9 cellular contexts compared by ENCODE assay signal in the genomic region with DNA sequence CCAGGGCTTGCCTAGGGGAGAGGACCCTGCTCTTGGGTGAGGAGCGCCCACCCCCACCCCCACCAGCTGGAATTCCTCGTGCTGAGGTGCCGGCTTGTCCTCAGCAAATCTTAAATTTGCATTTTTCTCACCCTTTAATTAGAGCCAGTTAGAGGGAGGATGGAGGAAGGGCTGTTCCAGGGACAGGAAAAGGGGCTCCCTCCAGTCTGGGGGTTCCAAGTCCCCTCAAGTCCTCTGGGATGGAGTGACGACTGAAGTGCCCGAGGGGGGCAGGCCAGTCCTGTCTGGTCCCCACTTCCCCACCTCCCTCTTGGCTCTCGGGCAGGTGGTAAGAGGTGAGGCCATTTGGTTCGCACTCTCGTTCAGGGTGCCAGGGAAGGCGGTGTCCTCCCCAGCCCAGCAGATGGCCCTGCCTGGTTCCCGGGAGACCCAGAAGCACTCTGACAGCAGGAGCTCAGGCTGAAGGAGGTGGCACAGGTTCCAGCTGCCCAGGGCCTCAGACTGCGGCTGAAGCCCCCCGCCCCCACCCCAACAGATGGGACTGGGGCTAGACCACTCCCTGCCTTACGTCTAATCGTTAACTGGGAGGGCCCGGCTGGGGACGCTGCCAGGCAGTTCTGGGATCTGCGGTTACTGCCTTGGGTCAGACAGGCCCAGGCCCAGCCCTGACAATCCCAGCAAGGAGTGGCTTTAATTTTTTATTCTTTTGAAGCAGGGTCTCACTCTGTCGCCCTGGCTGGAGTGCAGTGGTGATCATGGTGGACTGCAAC. TPM values are rescaled to one million over a fixed set of nuclear protein-coding genes. Genes with fewer than 3 reads are reported as not detected.
DNase-seq lines count a peak whose midpoint lies in the region; ATAC-seq and TF ChIP-seq lines count a peak whose summit lies in the region.
"Had no signal": no experiment of that assay in that cellular context is flagged by ENCODE, and none has a peak within 500 bp of the region (broad histone marks: within the 10 kb centered on the region; RNA-seq: fewer than 3 reads in every experiment).

No MANE protein-coding gene starts in this region.

- no peak for TF ChIP-seq RAD21 in IMR-90 (IDR thresholded peaks at IDR 0.05; ENCODE audit: low read length)

- H2BK20ac ChIP-seq in IMR-90 (ENCODE audit: low read depth, low read length): no peak overlapping the region

- H4K91ac ChIP-seq in IMR-90 (ENCODE audit: insufficient read depth, low read depth, low read length): no peak overlapping the region

- H2AFZ ChIP-seq in IMR-90 (replicated peaks; ENCODE audit: low read length, poor library complexity): no peak overlapping the region

- no peaks in the 10 kb centered on the region for H3K27me3 ChIP-seq in IMR-90 (ENCODE audit: control insufficient read depth, insufficient read depth, low read length)

- CTCF ChIA-PET in IMR-90 (lab: Yijun Ruan, JAX): interaction anchor here (0.9 kb wide), 1 partner anchor 10 kb away, joined by 5 read pairs; no protein-coding TSS in a partner anchor

- H3K27me3 Mint-ChIP-seq in T-helper 17 cell: no peaks in the 10 kb centered on the region
- H3K27me3 Mint-ChIP-seq in memory B cell: no peaks in the 10 kb centered on the region

- H3K36me3 Mint-ChIP-seq in T-helper 17 cell (ENCODE audit: low read depth) (no peaks in the 10 kb centered on the region), memory B cell (peaks cover 3% of the 10 kb centered on the region)

- H3K9me3 Mint-ChIP-seq in memory B cell: no peaks in the 10 kb centered on the region

- H2BK5ac ChIP-seq in IMR-90 (ENCODE audit: low read depth, low read length, poor library complexity, severe bottlenecking): no peak overlapping the region

- peaks cover 29% of the 10 kb centered on the region for H3K4me1 Mint-ChIP-seq in T-helper 17 cell
- H3K4me1 Mint-ChIP-seq in memory B cell: peaks cover 28% of the 10 kb centered on the region

- H3K27ac Mint-ChIP-seq in T-helper 17 cell: peak overlapping the region; percentile 54
- H3K27ac Mint-ChIP-seq in memory B cell: no peak overlapping the region

- intact Hi-C loops in IMR-90 (cut with micrococcal nuclease): no loop called here

- H3K23ac ChIP-seq in IMR-90 (ENCODE audit: low read depth, low read length): peak overlapping the region; percentile 73; the same call in 1 of the 2 replicates

- H3K9ac ChIP-seq in IMR-90 (ENCODE audit: low read depth, low read length): peak overlapping the region; percentile 4; the same call in 1 of the 2 replicates

- H3K9me3 ChIP-seq in IMR-90 (ENCODE audit: control insufficient read depth, insufficient read depth, low read length) (no peaks in the 10 kb centered on the region), T-helper 17 cell (ENCODE audit: control insufficient read depth, low read length, poor library complexity, severe bottlenecking) (no peaks in the 10 kb centered on the region)
- H3K9me3 ChIP-seq: left lung had no signal

- no peak overlapping the region for H4K8ac ChIP-seq in IMR-90 (ENCODE audit: low read depth in 2 of 2, low read length in 2 of 2)

- DNase-seq in DMS 273 treated with DMSO at 0.1 percent for 48 hours (lab: John Stamatoyannopoulos, UW) (peak; percentile 98), IMR-90 (peak; percentile 28), T-helper 17 cell (no peak), memory B cell (ENCODE audit: low spot score in 2 of 2) (no peak), medulla oblongata (ENCODE audit: extremely low spot score) (no peak), NCI-H128 (lab: John Stamatoyannopoulos, UW; ENCODE audit: unreplicated experiment) (no peak), germinal center (ENCODE audit: low spot score) (no peak), DMS79 (lab: John Stamatoyannopoulos, UW) (no peak)

- peaks cover 32% of the 10 kb centered on the region for H3K36me3 ChIP-seq in IMR-90 (ENCODE audit: control insufficient read depth, insufficient read depth, low read length)

- no peak overlapping the region for H2BK15ac ChIP-seq in IMR-90 (ENCODE audit: low read depth, low read length)

- H2BK120ac ChIP-seq in IMR-90 (ENCODE audit: low read depth, low read length): no peak overlapping the region

- in situ Hi-C loops in IMR-90 (cut with MboI; ENCODE audit: low sequenced_read_pairs): no loop called here

- no peak for ATAC-seq in IMR-90 (ENCODE audit: low read depth)
- ATAC-seq in T-helper 17 cell: no peak
- no peak for ATAC-seq in memory B cell (ENCODE audit: low read depth)
- ATAC-seq: left lung had no signal

- H3K18ac ChIP-seq in IMR-90 (ENCODE audit: low read depth, low read length): no peak overlapping the region

- POLR2A ChIA-PET in IMR-90 (lab: Charles Lee; ENCODE audit: unreplicated experiment): no interaction called here

- H3K4me3 Mint-ChIP-seq in T-helper 17 cell (peak overlapping the region; percentile 70), memory B cell (peak overlapping the region; percentile 46)

- no peak overlapping the region for H3K14ac ChIP-seq in IMR-90 (replicated peaks; ENCODE audit: low read depth, low read length)

- WGBS in IMR-90 (ENCODE audit: extremely low coverage in 2 of 2, insufficient read length in 1 of 2), 2 experiments: 30% methylated on average over 9 of the region's 18 CpGs; no CpG with 5 or more reads in 1 of the 2 experiments

- TF ChIP-seq POLR2A in IMR-90 (IDR thresholded peaks at IDR 0.05; ENCODE audit: low read depth, low read length): peak; percentile 17

- H3K4me1 ChIP-seq in IMR-90 (ENCODE audit: control insufficient read depth, insufficient read depth, low read length): peaks cover 40% of the 10 kb centered on the region

- H3K4me2 ChIP-seq in IMR-90 (ENCODE audit: low read depth, low read length): no peak overlapping the region; the same call in 1 of the 2 replicates

- BruUV-seq in IMR-90 (replicated peaks; lab: Mats Ljungman, UMichigan): no TSS peak

- H3K4me3 ChIP-seq in IMR-90 (ENCODE audit: insufficient read depth, low read depth, low read length): no peak overlapping the region

- no peak overlapping the region for H2AK5ac ChIP-seq in IMR-90 (ENCODE audit: low read depth, low read length)

- peaks cover 75% of the 10 kb centered on the region for H4K20me1 ChIP-seq in IMR-90 (ENCODE audit: insufficient read depth, low read length)

- no peak overlapping the region for H3K56ac ChIP-seq in IMR-90 (ENCODE audit: extremely low read depth, insufficient read depth, low read length)

- peaks cover 10% of the 10 kb centered on the region for H3K9me1 ChIP-seq in IMR-90 (ENCODE audit: insufficient read depth, low read length)

- no peak overlapping the region for H3K4ac ChIP-seq in IMR-90 (ENCODE audit: low read depth, low read length)

- dilution Hi-C loops in IMR-90 (cut with HindIII; ENCODE audit: low sequenced_read_pairs, unreplicated experiment): no loop called here

- no peak for TF ChIP-seq CTCF in IMR-90 (conservative IDR thresholded peaks at IDR 0.05; ENCODE audit: low read depth, low read length)

- peaks cover 11 to 63% of the 10 kb centered on the region in 2 experiments; a peak in 3 of 4 replicates for H3K79me1 ChIP-seq in IMR-90 (ENCODE audit: low read depth in 1 of 2, low read length in 2 of 2)

- no peak overlapping the region for H3K27ac ChIP-seq in IMR-90 (ENCODE audit: insufficient read depth, low read length)
- H3K27ac ChIP-seq: left lung had no signal

- H4K5ac ChIP-seq in IMR-90 (ENCODE audit: low read depth, low read length): no peak overlapping the region

- H2AK9ac ChIP-seq in IMR-90 (replicated peaks; ENCODE audit: low read depth, low read length, poor library complexity): peak overlapping the region; percentile 66

TF ChIP-seq in IMR-90, 13 proteins besides CTCF, POLR2A, EP300 and RAD21 (continues in another document):
- TF ChIP-seq SMC3 (IDR thresholded peaks at IDR 0.05; ENCODE audit: low read depth, low read length) (no peak), CEBPB (IDR thresholded peaks at IDR 0.05; ENCODE audit: low read depth, low read length) (no peak), USF2 (IDR thresholded peaks at IDR 0.05; ENCODE audit: low read depth, low read length) (no peak), FOS (IDR thresholded peaks at IDR 0.05; ENCODE audit: low read depth, low read length) (no peak), NFE2L2 (IDR thresholded peaks at IDR 0.05; ENCODE audit: low read depth, low read length) (no peak), MXI1 (IDR thresholded peaks at IDR 0.05; ENCODE audit: borderline replicate concordance, low read depth, low read length) (no peak)

RNA-seq across cellular contexts. Expression of gene RAB26, which starts 2.2 kb away (rescaled TPM):
- total RNA-seq in IMR-90 (2012; rRNA removed) (1.1 TPM in 2 replicates), T-helper 17 cell (under 1 TPM; 0.21 to 0.57 TPM)
- polyA plus RNA-seq in IMR-90 (2012; rRNA removed): 4.5 and 4.8 TPM in 2 replicates
- 2.8 and 4.9 TPM in 2 replicates for polyA plus RNA-seq in IMR-90 (2012; cell fraction: cytosol; rRNA removed)
- polyA plus RNA-seq in IMR-90 (2012; cell fraction: nucleus; rRNA removed; ENCODE audit: low replicate concordance): 33.0 and 40.5 TPM in 2 replicates

RNA-seq across cellular contexts. Expression of gene TRAF7, which starts 5.0 kb away (rescaled TPM):
- total RNA-seq in IMR-90 (2012; rRNA removed) (26.4 and 29.6 TPM in 2 replicates), T-helper 17 cell (10 to 100 TPM; 32.4 to 35.0 TPM)
- polyA plus RNA-seq in IMR-90 (2012; rRNA removed): 52.6 and 55.1 TPM in 2 replicates
- 37.0 and 60.8 TPM in 2 replicates for polyA plus RNA-seq in IMR-90 (2012; cell fraction: cytosol; rRNA removed)
- 79.2 and 173 TPM in 2 replicates for polyA plus RNA-seq in IMR-90 (2012; cell fraction: nucleus; rRNA removed; ENCODE audit: low replicate concordance)

RNA-seq across cellular contexts. Expression of gene PKD1, which starts 14.9 kb away (rescaled TPM):
- total RNA-seq in IMR-90 (2012; rRNA removed): 7.9 and 15.6 TPM in 2 replicates
- 97.3 and 118 TPM in 2 replicates for polyA plus RNA-seq in IMR-90 (2012; rRNA removed)
- polyA plus RNA-seq in IMR-90 (2012; cell fraction: cytosol; rRNA removed): 53.6 and 146 TPM in 2 replicates
- 423 and 1,655 TPM in 2 replicates for polyA plus RNA-seq in IMR-90 (2012; cell fraction: nucleus; rRNA removed; ENCODE audit: low replicate concordance)
- 10 to 100 TPM; 86.6 to 88.9 TPM for total RNA-seq in T-helper 17 cell

RNA-seq across cellular contexts. Expression of gene CASKIN1, which starts 45.8 kb away (rescaled TPM):
- total RNA-seq in IMR-90 (2012; rRNA removed) (not detected in 2 replicates), T-helper 17 cell (under 1 TPM in 1 of 2 donors, not detected in 1; 0.05 TPM)
- polyA plus RNA-seq in IMR-90 (2012; rRNA removed): 0.05 and 0.06 TPM in 2 replicates
- 0.05 and 0.09 TPM in 2 replicates for polyA plus RNA-seq in IMR-90 (2012; cell fraction: cytosol; rRNA removed)
- 0.76 and 1.1 TPM in 2 replicates for polyA plus RNA-seq in IMR-90 (2012; cell fraction: nucleus; rRNA removed; ENCODE audit: low replicate concordance)

RNA-seq across cellular contexts. Expression of gene MLST8, which starts 54.7 kb away (rescaled TPM):
- 34.4 and 50.3 TPM in 2 replicates for total RNA-seq in IMR-90 (2012; rRNA removed)
- 93.7 and 94.1 TPM in 2 replicates for polyA plus RNA-seq in IMR-90 (2012; rRNA removed)
- polyA plus RNA-seq in IMR-90 (2012; cell fraction: cytosol; rRNA removed): 56.2 and 108 TPM in 2 replicates
- 97.5 and 242 TPM in 2 replicates for polyA plus RNA-seq in IMR-90 (2012; cell fraction: nucleus; rRNA removed; ENCODE audit: low replicate concordance)
- total RNA-seq in T-helper 17 cell: 10 to 100 TPM; 28.2 to 31.4 TPM

Comparison
In these comparisons a context has a peak if more than half of its experiments do, and no peak if none do; other contexts are left out.
1. DNase-seq: peak in DMS 273 treated with DMSO at 0.1 percent for 48 hours (single experiment) and IMR-90 (single experiment); none in T-helper 17 cell (0 of 3), memory B cell (0 of 2), medulla oblongata (single experiment), NCI-H128 (single experiment), germinal center (single experiment) and DMS79 (single experiment).